In the genomic region with DNA sequence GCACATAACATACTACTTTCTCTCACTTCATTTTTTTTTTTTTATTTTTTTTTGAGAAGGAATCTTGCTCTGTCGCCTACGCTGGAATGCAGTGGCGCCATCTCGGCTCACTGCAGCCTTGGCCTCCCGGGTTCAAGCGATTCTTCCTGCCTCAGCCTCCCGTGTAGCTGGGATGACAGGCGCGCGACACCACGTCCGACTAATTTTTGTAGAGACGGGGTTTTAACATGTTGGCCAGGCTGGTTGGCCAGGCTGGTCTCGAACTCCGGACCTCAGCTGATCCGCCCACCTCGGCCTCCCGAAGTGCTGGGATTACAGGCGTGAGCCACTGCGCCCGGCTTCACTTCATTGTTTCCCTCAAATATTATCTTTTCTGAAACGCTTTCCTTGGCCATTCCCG, we compare ENCODE assay signal across 8 cellular contexts. TPM values are rescaled to one million over a fixed set of nuclear protein-coding genes. Genes with fewer than 3 reads are reported as not detected.
A peak's percentile ranks its signal among the peaks of the same experiment; 100 is the strongest.
DNase-seq lines count a peak whose midpoint lies in the region; ATAC-seq and TF ChIP-seq lines count a peak whose summit lies in the region.

No MANE protein-coding gene starts in this region.

- DNase-seq in CD4-positive, alpha-beta T cell = no peak
- no peak for DNase-seq in neural progenitor cell (ENCODE audit: low spot score)
- DNase-seq in iPS-NIHi7 (ENCODE audit: extremely low spot score) = no peak

- TF ChIP-seq CTCF in CD4-positive, alpha-beta T cell (IDR thresholded peaks at IDR 0.05) = no peak
- TF ChIP-seq CTCF in OCI-LY1 (IDR thresholded peaks at IDR 0.05; ENCODE audit: low read length) (no peak), neural progenitor cell (IDR thresholded peaks at IDR 0.05) (no peak)

- POLR2A ChIA-PET in CD4-positive, alpha-beta T cell (lab: Charles Lee) = interaction anchor here (0.5 to 2.8 kb wide), 18 partner anchors 9 to 1240 kb away, joined by 3 to 73 read pairs (median 5); partner anchors contain the start of genes ARHGAP30, DCAF8, IGSF8 and PEA15

- H2AFZ ChIP-seq in OCI-LY1 (ENCODE audit: low read length) (no peak overlapping the region), neural progenitor cell (replicated peaks) (no peak overlapping the region)

- H3K4me3 ChIP-seq in OCI-LY1 (ENCODE audit: low read depth, low read length, poor library complexity, severe bottlenecking) = peak overlapping the region; percentile 81
- H3K4me3 ChIP-seq in duodenal mucosa (ENCODE audit: low read depth in 1 of 2, low read length in 2 of 2) = peak overlapping the region; percentile 97
- H3K4me3 ChIP-seq in neural progenitor cell = peak overlapping the region; percentile 98

- intact Hi-C loops in CD4-positive, alpha-beta T cell (cut with DNase I, micrococcal nuclease) = loop anchor here (1.0 to 10.0 kb wide), 5 partner anchors 23 to 849 kb away; partner anchors contain the start of genes DCAF8 (in 1 of the 2), DEDD (in 1 of the 2), IGSF8 (in 1 of the 2) and TAGLN2 (in 1 of the 2)

- no peaks in the 10 kb centered on the region for H3K9me2 ChIP-seq in OCI-LY1 (ENCODE audit: low read depth, low read length)

- no peaks in the 10 kb centered on the region for H3K27me3 Mint-ChIP-seq in CD4-positive, alpha-beta T cell
- H3K27me3 Mint-ChIP-seq in neural progenitor cell (ENCODE audit: insufficient read depth, low read depth) = peaks cover 4% of the 10 kb centered on the region

- H3K4me2 ChIP-seq in OCI-LY1 (ENCODE audit: low read length) = peak overlapping the region; percentile 98
- H3K4me2 ChIP-seq in neural progenitor cell = peak overlapping the region; percentile 97

- H3K36me3 Mint-ChIP-seq in CD4-positive, alpha-beta T cell (ENCODE audit: low read depth) = peaks cover 65% of the 10 kb centered on the region
- peaks cover 16% of the 10 kb centered on the region for H3K36me3 Mint-ChIP-seq in neural progenitor cell

- H3K79me2 ChIP-seq in OCI-LY1 (ENCODE audit: insufficient read depth, low read length) (0 out of 2 replicates have a peak, but pooled peaks cover 5% of the 10 kb centered on the region), neural progenitor cell (ENCODE audit: low read depth) (peaks cover 19% of the 10 kb centered on the region)

- H3F3A ChIP-seq in OCI-LY1 (ENCODE audit: insufficient read depth, low read length) = 0 out of 2 replicates have a peak, but pooled peaks cover 5% of the 10 kb centered on the region
- peaks cover 31% of the 10 kb centered on the region for H3F3A ChIP-seq in neural progenitor cell (ENCODE audit: low read depth)

- H3K9me3 ChIP-seq in CD4-positive, alpha-beta T cell (ENCODE audit: control insufficient read depth, low read length) = no peaks in the 10 kb centered on the region
- H3K9me3 ChIP-seq in OCI-LY1 (ENCODE audit: low read length) (no peaks in the 10 kb centered on the region), duodenal mucosa (ENCODE audit: control insufficient read depth in 1 of 2, low read length in 2 of 2) (no peaks in the 10 kb centered on the region), neural progenitor cell (ENCODE audit: low read depth) (no peaks in the 10 kb centered on the region)

- H3K27ac Mint-ChIP-seq in CD4-positive, alpha-beta T cell = peak overlapping the region; percentile 87
- H3K27ac Mint-ChIP-seq in neural progenitor cell = no peak overlapping the region

- H3K36me3 ChIP-seq in OCI-LY1 (ENCODE audit: insufficient read depth, low read length) (peaks cover 40% of the 10 kb centered on the region), duodenal mucosa (ENCODE audit: control insufficient read depth in 1 of 2, insufficient read depth in 2 of 2, low read length in 2 of 2) (peaks cover 21 to 43% of the 10 kb centered on the region in 2 donors), neural progenitor cell (peaks cover 9% of the 10 kb centered on the region)

- no peak overlapping the region for H3K27ac ChIP-seq in CD4-positive, alpha-beta T cell (ENCODE audit: low read depth, low read length)
- H3K27ac ChIP-seq in OCI-LY1 (ENCODE audit: low read depth, low read length, poor library complexity, severe bottlenecking) (no peak overlapping the region), duodenal mucosa (ENCODE audit: low read depth, low read length) (no peak overlapping the region), neural progenitor cell (peak overlapping the region; percentile 47)

- CTCF ChIA-PET in CD4-positive, alpha-beta T cell (lab: Charles Lee) = interaction anchor here (0.8 to 1.8 kb wide), 6 partner anchors 9 to 184 kb away, joined by 3 to 8 read pairs (median 6); no protein-coding TSS in a partner anchor

- peaks cover 35% of the 10 kb centered on the region for H3K4me1 Mint-ChIP-seq in CD4-positive, alpha-beta T cell (ENCODE audit: low read depth)
- peaks cover 21% of the 10 kb centered on the region for H3K4me1 Mint-ChIP-seq in neural progenitor cell

- H3K4me3 Mint-ChIP-seq in CD4-positive, alpha-beta T cell = peak overlapping the region; percentile 99
- peak overlapping the region; percentile 92 for H3K4me3 Mint-ChIP-seq in neural progenitor cell

- no peaks in the 10 kb centered on the region for H3K9me3 Mint-ChIP-seq in CD4-positive, alpha-beta T cell
- no peaks in the 10 kb centered on the region for H3K9me3 Mint-ChIP-seq in neural progenitor cell

- H3K4me1 ChIP-seq in OCI-LY1 (ENCODE audit: insufficient read depth, low read length, severe bottlenecking) (peaks cover 17% of the 10 kb centered on the region), duodenal mucosa (ENCODE audit: control insufficient read depth in 1 of 2, insufficient read depth in 2 of 2, low read length in 2 of 2) (peaks cover 16 to 21% of the 10 kb centered on the region in 2 donors), neural progenitor cell (peaks cover 22% of the 10 kb centered on the region)

- H3K9ac ChIP-seq in OCI-LY1 (ENCODE audit: low read length) = no peak overlapping the region
- no peak overlapping the region for H3K9ac ChIP-seq in duodenal mucosa (ENCODE audit: low read depth in 1 of 2, low read length in 2 of 2)
- H3K9ac ChIP-seq in neural progenitor cell = no peak overlapping the region

- ATAC-seq in CD4-positive, alpha-beta T cell (ENCODE audit: poor library complexity) = no peak
- ATAC-seq in activated CD4-positive, CD25-positive, alpha-beta regulatory T cell treated with anti-CD3 and anti-CD28 coated beads, Interleukin-2, amount 50 U/mL, for 24 hours = no peak
- ATAC-seq in GM19455 (IDR thresholded peaks at IDR 0.05; ENCODE audit: unreplicated experiment) = no peak
- ATAC-seq in GM18868 (IDR thresholded peaks at IDR 0.05; ENCODE audit: unreplicated experiment) = no peak

- no peaks in the 10 kb centered on the region for H4K20me1 ChIP-seq in OCI-LY1 (ENCODE audit: insufficient read depth, low read length)
- H4K20me1 ChIP-seq in neural progenitor cell (ENCODE audit: low read depth) = peaks cover 14% of the 10 kb centered on the region

- H3K27me3 ChIP-seq in CD4-positive, alpha-beta T cell (ENCODE audit: control insufficient read depth, insufficient read depth, low read length) = no peaks in the 10 kb centered on the region
- H3K27me3 ChIP-seq in OCI-LY1 (ENCODE audit: insufficient read depth, low read length) (no peaks in the 10 kb centered on the region), duodenal mucosa (ENCODE audit: control insufficient read depth in 1 of 2, insufficient read depth in 2 of 2, low read length in 2 of 2) (no peaks in the 10 kb centered on the region), neural progenitor cell (no peaks in the 10 kb centered on the region)

RNA-seq across cellular contexts. Expression of gene PEX19, which starts 0.6 kb away (rescaled TPM):
- 10 to 100 TPM; 32.0 to 33.4 TPM for total RNA-seq in CD4-positive, alpha-beta T cell
- 74.6 and 103 TPM in 2 replicates for total RNA-seq in neural progenitor cell (ENCODE audit: low replicate concordance)

RNA-seq across cellular contexts. Expression of gene DCAF8, which starts 23.2 kb away (rescaled TPM):
- total RNA-seq in CD4-positive, alpha-beta T cell = 100 to 1,000 TPM; 151 to 154 TPM
- 105 and 132 TPM in 2 replicates for total RNA-seq in neural progenitor cell (ENCODE audit: low replicate concordance)

RNA-seq across cellular contexts. Expression of gene COPA, which starts 57.5 kb away (rescaled TPM):
- 100 to 1,000 TPM in 1 of 2 experiments, 10 to 100 TPM in 1; 95.0 to 107 TPM for total RNA-seq in CD4-positive, alpha-beta T cell
- 82.6 and 83.3 TPM in 2 replicates for total RNA-seq in neural progenitor cell (ENCODE audit: low replicate concordance)

RNA-seq across cellular contexts. Expression of gene NCSTN, which starts 57.7 kb away (rescaled TPM):
- total RNA-seq in CD4-positive, alpha-beta T cell = 10 to 100 TPM; 54.9 to 56.6 TPM
- total RNA-seq in neural progenitor cell (ENCODE audit: low replicate concordance) = 44.8 and 78.0 TPM in 2 replicates
